ENCODE assay signal across 8 cellular contexts in genomic region chr17:8118769-8119574, GRCh38. TPM values are rescaled to one million over a fixed set of nuclear protein-coding genes. Genes with fewer than 3 reads are reported as not detected.
A peak's percentile ranks its signal among the peaks of the same experiment; 100 is the strongest.
DNase-seq lines count a peak whose midpoint lies in the region; ATAC-seq, FAIRE-seq and TF ChIP-seq lines count a peak whose summit lies in the region.

No MANE protein-coding gene starts in this region.

- H3K4me1 ChIP-seq in endothelial cell of umbilical vein (ENCODE audit: control insufficient read depth, extremely low read depth, insufficient read depth, low read length) = peaks cover 31% of the 10 kb centered on the region

- H4K20me1 ChIP-seq in endothelial cell of umbilical vein (replicated peaks; ENCODE audit: control insufficient read depth, extremely low read depth, insufficient read depth, low read length) = peaks cover 3% of the 10 kb centered on the region

- POLR2A ChIA-PET in endothelial cell of umbilical vein (lab: Charles Lee) = interaction anchor here (1.0 to 2.7 kb wide), 3 partner anchors 40 to 102 kb away, joined by 3 to 16 read pairs (median 3); no protein-coding TSS in a partner anchor

- H3K36me3 ChIP-seq in endothelial cell of umbilical vein (ENCODE audit: control insufficient read depth in 2 of 2, extremely low read depth in 1 of 2, insufficient read depth in 2 of 2, low read length in 2 of 2) = no peaks in the 10 kb centered on the region

- no peaks in the 10 kb centered on the region for H3K36me3 Mint-ChIP-seq in mesothelial cell of epicardium

- intact Hi-C loops in endothelial cell of umbilical vein (cut with micrococcal nuclease) = loop anchor here (1.0 kb wide), 6 partner anchors 25 to 232 kb away; partner anchors contain the start of gene CTC1

- peak overlapping the region; percentile 92 for H3K4me3 Mint-ChIP-seq in mesothelial cell of epicardium

- CTCF ChIA-PET in endothelial cell of umbilical vein (lab: Charles Lee) = interaction anchor here (0.8 to 6.8 kb wide), 29 partner anchors 9 to 176 kb away, joined by 3 to 51 read pairs (median 5); partner anchors contain the start of genes ALOX12B, BORCS6 and SLC25A35

- peaks cover 30 to 32% of the 10 kb centered on the region in 2 experiments for H3K27me3 ChIP-seq in endothelial cell of umbilical vein (ENCODE audit: control insufficient read depth in 2 of 2, insufficient read depth in 2 of 2, low read length in 2 of 2)

- peak overlapping the region; percentile 54 for H3K9ac ChIP-seq in endothelial cell of umbilical vein (replicated peaks; ENCODE audit: extremely low read depth, insufficient read depth, low read length)

- peak; percentile 43 for ATAC-seq in GM19023 (IDR thresholded peaks at IDR 0.05; ENCODE audit: unreplicated experiment)

- H3K9me3 Mint-ChIP-seq in mesothelial cell of epicardium = no peaks in the 10 kb centered on the region

- peak; percentile 90 to 93 for TF ChIP-seq CTCF in endothelial cell of umbilical vein (IDR thresholded peaks at IDR 0.05; ENCODE audit: extremely low read depth in 1 of 2, insufficient read depth in 1 of 2, low read depth in 1 of 2, low read length in 2 of 2)
- TF ChIP-seq CTCF in mesothelial cell of epicardium (IDR thresholded peaks at IDR 0.05; ENCODE audit: unreplicated experiment) = peak; percentile 76

- no peaks in the 10 kb centered on the region for H3K9me1 ChIP-seq in endothelial cell of umbilical vein (replicated peaks; ENCODE audit: control insufficient read depth, extremely low read depth, insufficient read depth, low read length)

- peak overlapping the region; percentile 54 for H3K4me2 ChIP-seq in endothelial cell of umbilical vein (ENCODE audit: insufficient read depth, low read length)

- dilution Hi-C loops in endothelial cell of umbilical vein (cut with MboI; ENCODE audit: extremely low pct_ligation_motif_present, low sequenced_read_pairs) = no loop called here

- peak overlapping the region; percentile 10 for H3K27ac ChIP-seq in endothelial cell of umbilical vein (ENCODE audit: insufficient read depth, low read depth, low read length)

- H3K79me2 ChIP-seq in endothelial cell of umbilical vein (ENCODE audit: control insufficient read depth, insufficient read depth, low read length) = no peaks in the 10 kb centered on the region

- H3K4me1 Mint-ChIP-seq in mesothelial cell of epicardium = peaks cover 38% of the 10 kb centered on the region

- H3K27me3 Mint-ChIP-seq in mesothelial cell of epicardium (ENCODE audit: low read depth) = peaks cover 80% of the 10 kb centered on the region

- FAIRE-seq in HTR-8/SVneo (lab: Jason Lieb, UNC) = no peak
- FAIRE-seq in endothelial cell of umbilical vein (lab: Jason Lieb, UNC) = no peak

- TF ChIP-seq POLR2A in endothelial cell of umbilical vein (IDR thresholded peaks at IDR 0.05; ENCODE audit: low read depth, low read length) = no peak

- no peaks in the 10 kb centered on the region for H3K9me3 ChIP-seq in endothelial cell of umbilical vein (replicated peaks; ENCODE audit: control insufficient read depth, insufficient read depth, low read length)

- peak overlapping the region; percentile 49 to 88 (median 79) for H3K4me3 ChIP-seq in endothelial cell of umbilical vein (replicated peaks in 1 of 3; ENCODE audit: insufficient read depth in 1 of 3, low read depth in 1 of 3, low read length in 3 of 3)

- peak overlapping the region; percentile 8 for H2AFZ ChIP-seq in endothelial cell of umbilical vein (ENCODE audit: low read depth, low read length)

- H3K27ac Mint-ChIP-seq in mesothelial cell of epicardium = peak overlapping the region; percentile 96

- DNase-seq in AG08395 (ENCODE audit: low spot score) = peak; percentile 85
- DNase-seq in HTR-8/SVneo (ENCODE audit: insufficient read length, low spot score) = peak; percentile 80
- peak; percentile 98 for DNase-seq in OCI-M1 (lab: John Stamatoyannopoulos, UW)
- peak; percentile 80 for DNase-seq in activated T-cell treated with anti-CD3 and anti-CD28 coated beads for 1 hour (ENCODE audit: low read depth)
- peak; percentile 86 for DNase-seq in endothelial cell of umbilical vein (ENCODE audit: low read depth, low spot score)
- peak; percentile 69 to 86 for DNase-seq in mesothelial cell of epicardium (ENCODE audit: low spot score in 2 of 2, unreplicated experiment in 2 of 2)
- peak; percentile 73 for DNase-seq in stimulated activated CD8-positive, alpha-beta memory T cell treated with anti-CD3 and anti-CD28 coated beads, Interleukin-15, amount 100 ng/mL, for 24 hours (ENCODE audit: low read depth)

- BruUV-seq in endothelial cell of umbilical vein (replicated peaks; lab: Mats Ljungman, UMichigan) = no TSS peak

TF ChIP-seq in endothelial cell of umbilical vein, 7 proteins besides CTCF, POLR2A, EP300 and RAD21:
- TF ChIP-seq JUN (IDR thresholded peaks at IDR 0.05; ENCODE audit: borderline replicate concordance, insufficient read depth, insufficient read length, low read depth) = no peak
- TF ChIP-seq GATA2 (IDR thresholded peaks at IDR 0.05; ENCODE audit: insufficient read depth, insufficient read length, low read depth, low read length) = peak; percentile 41

RNA-seq across cellular contexts. Expression of gene ALOXE3, which starts 0.7 kb away (rescaled TPM):
- total RNA-seq in endothelial cell of umbilical vein (not detected in 2 replicates), mesothelial cell of epicardium (0.09 to 0.13 TPM in 2 of 3 replicates, not detected in the other)
- polyA plus RNA-seq in endothelial cell of umbilical vein = 0.01 TPM in 1 of 2 replicates, not detected in the other
- polyA plus RNA-seq in endothelial cell of umbilical vein (2011; cell fraction: cytosol; rRNA removed) = 0.06 TPM in 1 of 2 replicates, not detected in the other
- not detected in 2 replicates for polyA plus RNA-seq in endothelial cell of umbilical vein (2011; cell fraction: nucleus; rRNA removed)
- polyA plus RNA-seq in endothelial cell of umbilical vein (2012) = 0.07 and 0.11 TPM in 2 replicates
- polyA minus RNA-seq in endothelial cell of umbilical vein = not detected in 2 replicates
- polyA minus RNA-seq in endothelial cell of umbilical vein (2011; cell fraction: cytosol; rRNA and poly(A)+ RNA removed) = 1.0 TPM
- polyA minus RNA-seq in endothelial cell of umbilical vein (2011; cell fraction: nucleus; rRNA and poly(A)+ RNA removed) = not detected in 2 replicates

RNA-seq across cellular contexts. Expression of gene HES7, which starts 4.9 kb away (rescaled TPM):
- total RNA-seq in endothelial cell of umbilical vein (0.51 TPM in 1 of 2 replicates, not detected in the other), mesothelial cell of epicardium (0.45 to 0.75 TPM (median 0.66 TPM) in 3 replicates)
- polyA plus RNA-seq in endothelial cell of umbilical vein = 0.19 and 0.33 TPM in 2 replicates
- not detected in 2 replicates for polyA plus RNA-seq in endothelial cell of umbilical vein (2011; cell fraction: cytosol; rRNA removed)
- polyA plus RNA-seq in endothelial cell of umbilical vein (2011; cell fraction: nucleus; rRNA removed) = 0.35 and 0.45 TPM in 2 replicates
- polyA plus RNA-seq in endothelial cell of umbilical vein (2012) = 0.50 and 0.56 TPM in 2 replicates
- polyA minus RNA-seq in endothelial cell of umbilical vein = not detected in 2 replicates
- polyA minus RNA-seq in endothelial cell of umbilical vein (2011; cell fraction: cytosol; rRNA and poly(A)+ RNA removed) = 21.1 TPM
- polyA minus RNA-seq in endothelial cell of umbilical vein (2011; cell fraction: nucleus; rRNA and poly(A)+ RNA removed) = not detected in 2 replicates

RNA-seq across cellular contexts. Expression of gene ALOX12B, which starts 31.5 kb away (rescaled TPM):
- total RNA-seq in endothelial cell of umbilical vein (not detected in 2 replicates), mesothelial cell of epicardium (0.70 TPM in 1 of 3 replicates, not detected in the others)
- polyA plus RNA-seq in endothelial cell of umbilical vein = not detected in 2 replicates
- polyA plus RNA-seq in endothelial cell of umbilical vein (2011; cell fraction: cytosol; rRNA removed) = not detected in 2 replicates
- polyA plus RNA-seq in endothelial cell of umbilical vein (2011; cell fraction: nucleus; rRNA removed) = not detected in 2 replicates
- polyA plus RNA-seq in endothelial cell of umbilical vein (2012) = not detected in 2 replicates
- not detected in 2 replicates for polyA minus RNA-seq in endothelial cell of umbilical vein
- polyA minus RNA-seq in endothelial cell of umbilical vein (2011; cell fraction: cytosol; rRNA and poly(A)+ RNA removed) = 1.6 TPM
- not detected in 2 replicates for polyA minus RNA-seq in endothelial cell of umbilical vein (2011; cell fraction: nucleus; rRNA and poly(A)+ RNA removed)

RNA-seq across cellular contexts. Expression of gene PER1, which starts 33.2 kb away (rescaled TPM):
- total RNA-seq in endothelial cell of umbilical vein (32.1 and 36.5 TPM in 2 replicates), mesothelial cell of epicardium (55.2 to 70.2 TPM (median 58.0 TPM) in 3 replicates)
- polyA plus RNA-seq in endothelial cell of umbilical vein = 12.1 and 13.6 TPM in 2 replicates
- polyA plus RNA-seq in endothelial cell of umbilical vein (2011; cell fraction: cytosol; rRNA removed) = 4.5 and 8.9 TPM in 2 replicates
- 62.6 and 82.7 TPM in 2 replicates for polyA plus RNA-seq in endothelial cell of umbilical vein (2011; cell fraction: nucleus; rRNA removed)
- 11.4 and 13.3 TPM in 2 replicates for polyA plus RNA-seq in endothelial cell of umbilical vein (2012)
- polyA minus RNA-seq in endothelial cell of umbilical vein = 22.8 and 40.7 TPM in 2 replicates
- 12.3 TPM for polyA minus RNA-seq in endothelial cell of umbilical vein (2011; cell fraction: cytosol; rRNA and poly(A)+ RNA removed)
- 49.0 and 77.9 TPM in 2 replicates for polyA minus RNA-seq in endothelial cell of umbilical vein (2011; cell fraction: nucleus; rRNA and poly(A)+ RNA removed)

RNA-seq across cellular contexts. Expression of gene VAMP2, which starts 43.8 kb away (rescaled TPM):
- total RNA-seq in endothelial cell of umbilical vein = 31.7 and 35.9 TPM in 2 replicates
- 28.7 and 38.0 TPM in 2 replicates for polyA plus RNA-seq in endothelial cell of umbilical vein
- 28.5 and 29.9 TPM in 2 replicates for polyA plus RNA-seq in endothelial cell of umbilical vein (2011; cell fraction: cytosol; rRNA removed)
- 40.8 and 49.0 TPM in 2 replicates for polyA plus RNA-seq in endothelial cell of umbilical vein (2011; cell fraction: nucleus; rRNA removed)
- 26.6 and 29.8 TPM in 2 replicates for polyA plus RNA-seq in endothelial cell of umbilical vein (2012)
- polyA minus RNA-seq in endothelial cell of umbilical vein = 14.1 and 18.6 TPM in 2 replicates
- polyA minus RNA-seq in endothelial cell of umbilical vein (2011; cell fraction: cytosol; rRNA and poly(A)+ RNA removed) = 4.8 TPM
- 12.2 and 14.6 TPM in 2 replicates for polyA minus RNA-seq in endothelial cell of umbilical vein (2011; cell fraction: nucleus; rRNA and poly(A)+ RNA removed)
- total RNA-seq in mesothelial cell of epicardium = 51.3 to 55.3 TPM (median 54.8 TPM) in 3 replicates

Comparison
In these comparisons a context has a peak if more than half of its experiments do, and no peak if none do; other contexts are left out.
1. Peak in every context shown above with its lines: DNase-seq, ATAC-seq, H3K4me3 ChIP-seq and H3K27ac ChIP-seq.